Comparison of ENCODE assay signal across 11 cellular contexts in genomic region chr5:154242964-154243376, GRCh38.
A peak's percentile ranks its signal among the peaks of the same experiment; 100 is the strongest.
DNase-seq lines count a peak whose midpoint lies in the region; ATAC-seq and TF ChIP-seq lines count a peak whose summit lies in the region.
"Had no signal": no experiment of that assay in that cellular context is flagged by ENCODE, and none has a peak within 500 bp of the region (broad histone marks: within the 10 kb centered on the region; RNA-seq: fewer than 3 reads in every experiment).

No MANE protein-coding gene starts in this region.

- no peak overlapping the region for H3K4me3 ChIP-seq in NB4 (ENCODE audit: low read depth, low read length)
- H3K4me3 ChIP-seq: Peyer's patch had no signal

- ATAC-seq in GM19395 (IDR thresholded peaks at IDR 0.05; ENCODE audit: unreplicated experiment) (peak; percentile 74), HG02884 (IDR thresholded peaks at IDR 0.05; ENCODE audit: unreplicated experiment) (peak; percentile 51)
- ATAC-seq: sciatic nerve had no signal

- TF ChIP-seq POLR2A in NB4 (IDR thresholded peaks at IDR 0.05; ENCODE audit: extremely low read depth, insufficient read length), result no peak

- no peak for TF ChIP-seq CTCF in GM10266 (IDR thresholded peaks at IDR 0.05; ENCODE audit: control insufficient read depth, insufficient read depth, low read depth, missing control alignments)
- TF ChIP-seq CTCF in NB4 (IDR thresholded peaks at IDR 0.05; ENCODE audit: low read depth, low read length), result no peak

- peak; percentile 29 for DNase-seq in GM10266 (ENCODE audit: extremely low spot score)
- DNase-seq in NB4 (ENCODE audit: low read depth), result peak; percentile 15
- no peak for DNase-seq in NK-92 treated with Interleukin-12 subunit alpha and Interleukin-12 subunit beta, amount 100 ng/mL, for 24 hours (lab: John Stamatoyannopoulos, UW)
- DNase-seq in effector CD4-positive, alpha-beta T cell, result no peak
- no peak for DNase-seq in activated effector memory CD4-positive, alpha-beta T cell treated with Interleukin-2 at 50 U/mL for 16 hours
- no peak for DNase-seq in COLO668 (lab: John Stamatoyannopoulos, UW; ENCODE audit: unreplicated experiment)
- DNase-seq: Peyer's patch, T1000 had no signal

Comparison
In these comparisons a context has a peak if more than half of its experiments do, and no peak if none do; other contexts are left out.
1. DNase-seq: peak in GM10266 (single experiment) and NB4 (single experiment); none in NK-92 treated with Interleukin-12 subunit alpha and Interleukin-12 subunit beta, amount 100 ng/mL, for 24 hours (single experiment), effector CD4-positive, alpha-beta T cell (single experiment), activated effector memory CD4-positive, alpha-beta T cell treated with Interleukin-2 at 50 U/mL for 16 hours (single experiment) and COLO668 (single experiment).